1 cellular context compared by ENCODE assay signal in the genomic region with DNA sequence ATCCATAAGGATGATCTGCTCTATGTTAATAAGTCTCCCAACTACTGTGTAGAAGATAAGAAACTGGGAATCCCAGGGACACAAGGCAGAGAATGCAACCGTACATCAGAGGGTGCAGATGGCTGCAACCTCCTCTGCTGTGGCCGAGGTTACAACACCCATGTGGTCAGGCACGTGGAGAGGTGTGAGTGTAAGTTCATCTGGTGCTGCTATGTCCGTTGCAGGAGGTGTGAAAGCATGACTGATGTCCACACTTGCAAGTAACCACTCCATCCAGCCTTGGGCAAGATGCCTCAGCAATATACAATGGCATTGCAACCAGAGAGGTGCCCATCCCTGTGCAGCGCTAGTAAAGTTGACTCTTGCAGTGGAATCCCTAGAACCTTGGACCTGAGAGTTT.
TF ChIP-seq lines count a peak whose summit lies in the region.

No MANE protein-coding gene starts in this region.

TF ChIP-seq in GM12878, 131 proteins besides CTCF, POLR2A, EP300 and RAD21:
- TF ChIP-seq IKZF1 (conservative IDR thresholded peaks at IDR 0.05) = 0 out of 2 replicates have a peak, but pooled peaks have one; percentile 25
- no peak for TF ChIP-seq NFXL1 (IDR thresholded peaks at IDR 0.05; ENCODE audit: borderline replicate concordance)
- TF ChIP-seq BHLHE40 (IDR thresholded peaks at IDR 0.05; ENCODE audit: borderline replicate concordance in 1 of 2, low read depth in 2 of 2, low read length in 1 of 2) = peak; percentile 75 to 92; a peak in 3 of 4 replicates
